In the genomic region with DNA sequence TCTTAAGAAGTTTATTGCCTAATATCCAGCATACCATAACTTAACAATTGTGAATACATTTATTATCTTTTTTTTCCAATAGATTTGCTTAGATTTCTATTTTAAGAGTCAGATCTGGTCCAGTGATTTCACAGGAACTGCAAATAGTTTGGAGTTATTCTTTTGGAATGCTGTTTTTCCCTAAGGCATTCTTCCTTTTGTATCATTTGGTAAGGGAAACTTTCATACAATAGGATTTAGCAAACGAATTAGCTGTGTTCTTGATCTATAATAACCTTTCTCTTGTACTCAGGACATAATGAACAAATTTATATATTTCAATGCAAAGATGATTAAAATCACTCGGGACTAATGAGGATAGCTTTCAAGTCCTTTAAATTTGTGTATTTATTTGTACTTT, we compare ENCODE assay signal across 28 cellular contexts.
"Had no signal": no experiment of that assay in that cellular context is flagged by ENCODE, and none has a peak within 500 bp of the region (broad histone marks: within the 10 kb centered on the region; RNA-seq: fewer than 3 reads in every experiment).

No MANE protein-coding gene starts in this region.

- H3K9me3 ChIP-seq: gastrocnemius medialis, upper lobe of left lung had no signal

- H3K4me3 Mint-ChIP-seq: activated naive CD8-positive, alpha-beta T cell; activated T-cell treated with anti-CD3 and anti-CD28 coated beads, Interleukin-2, amount 50 U/mL, for 24 hours; activated T-helper 17 cell treated with anti-CD3 and anti-CD28 coated beads, Interleukin-2, amount 50 U/mL, for 72 hours; endodermal cell; naive B cell; neural crest cell; stimulated activated effector memory CD8-positive, alpha-beta T cell treated with anti-CD3 and anti-CD28 coated beads, Interleukin-12 subunit alpha, Interleukin-12 subunit beta, amount 100 ng/mL, for 72 hours; stimulated activated naive CD8-positive, alpha-beta T cell treated with anti-CD3 and anti-CD28 coated beads, Interleukin-15, amount 100 ng/mL, for 72 hours; T-helper 1 cell treated with Interleukin-12 subunit alpha and Interleukin-12 subunit beta and Interleukin-4 antibody, amounts not matched to agents 30 μg/mL and 1 μg/mL, for 36 hours; WTC11 had no signal

- H3K27me3 Mint-ChIP-seq: activated naive CD8-positive, alpha-beta T cell; activated T-cell treated with anti-CD3 and anti-CD28 coated beads, Interleukin-2, amount 50 U/mL, for 24 hours; activated T-helper 17 cell treated with anti-CD3 and anti-CD28 coated beads, Interleukin-2, amount 50 U/mL, for 72 hours; naive B cell; stimulated activated naive CD8-positive, alpha-beta T cell treated with anti-CD3 and anti-CD28 coated beads, Interleukin-15, amount 100 ng/mL, for 72 hours had no signal

- H3K36me3 ChIP-seq: gastrocnemius medialis, upper lobe of left lung had no signal

- H3K4me1 ChIP-seq: gastrocnemius medialis, upper lobe of left lung had no signal

- ATAC-seq: activated T-helper 17 cell treated with anti-CD3 and anti-CD28 coated beads, Interleukin-2, amount 50 U/mL, for 72 hours; gastrocnemius medialis; left cardiac atrium; sciatic nerve; stimulated activated effector memory CD8-positive, alpha-beta T cell treated with anti-CD3 and anti-CD28 coated beads, Interleukin-12 subunit alpha, Interleukin-12 subunit beta, amount 100 ng/mL, for 72 hours; stimulated activated naive CD8-positive, alpha-beta T cell treated with anti-CD3 and anti-CD28 coated beads, Interleukin-15, amount 100 ng/mL, for 72 hours; WTC11 had no signal

- H3K27ac ChIP-seq: coronary artery, epithelial cell of prostate, gastrocnemius medialis, upper lobe of left lung had no signal

- DNase-seq: activated CD4-positive, alpha-beta T cell treated with anti-CD3 and anti-CD28 coated beads, Interleukin-2, amount 50 U/mL, for 4 hours; activated CD8-positive, alpha-beta memory T cell treated with anti-CD3 and anti-CD28 coated beads for 24 hours; activated CD8-positive, alpha-beta memory T cell treated with anti-CD3 and anti-CD28 coated beads, Interleukin-2, amount 50 U/mL, for 4 hours; activated naive CD4-positive, alpha-beta T cell; activated T-cell treated with anti-CD3 and anti-CD28 coated beads, Interleukin-2, amount 50 U/mL, for 24 hours; cerebellar nuclear complex; endodermal cell; gastrocnemius medialis; head of caudate nucleus; hypothalamus; left cardiac atrium; naive B cell; posterior cingulate gyrus; small intestine; stimulated activated CD4-positive, alpha-beta T cell treated with anti-CD3 and anti-CD28 coated beads, Interleukin-2, amount 100 ng/mL, for 24 hours; stimulated activated naive CD8-positive, alpha-beta T cell treated with anti-CD3 and anti-CD28 coated beads, Interleukin-15, amount 100 ng/mL, for 72 hours; T1000; upper lobe of left lung had no signal

- H3K9me3 Mint-ChIP-seq: activated T-helper 17 cell treated with anti-CD3 and anti-CD28 coated beads, Interleukin-2, amount 50 U/mL, for 72 hours; naive B cell; neural crest cell; stimulated activated naive CD8-positive, alpha-beta T cell treated with anti-CD3 and anti-CD28 coated beads, Interleukin-15, amount 100 ng/mL, for 72 hours; T-helper 1 cell treated with Interleukin-12 subunit alpha and Interleukin-12 subunit beta and Interleukin-4 antibody, amounts not matched to agents 30 μg/mL and 1 μg/mL, for 36 hours had no signal

- H3K27me3 ChIP-seq: gastrocnemius medialis, upper lobe of left lung had no signal

- H3K36me3 Mint-ChIP-seq: activated naive CD8-positive, alpha-beta T cell; naive B cell; stimulated activated effector memory CD8-positive, alpha-beta T cell treated with anti-CD3 and anti-CD28 coated beads, Interleukin-12 subunit alpha, Interleukin-12 subunit beta, amount 100 ng/mL, for 72 hours; WTC11 had no signal

- H3K27ac Mint-ChIP-seq: activated naive CD8-positive, alpha-beta T cell; activated T-cell treated with anti-CD3 and anti-CD28 coated beads, Interleukin-2, amount 50 U/mL, for 24 hours; activated T-helper 17 cell treated with anti-CD3 and anti-CD28 coated beads, Interleukin-2, amount 50 U/mL, for 72 hours; endodermal cell; stimulated activated effector memory CD8-positive, alpha-beta T cell treated with anti-CD3 and anti-CD28 coated beads, Interleukin-12 subunit alpha, Interleukin-12 subunit beta, amount 100 ng/mL, for 72 hours; stimulated activated naive CD8-positive, alpha-beta T cell treated with anti-CD3 and anti-CD28 coated beads, Interleukin-15, amount 100 ng/mL, for 72 hours; T-helper 1 cell treated with Interleukin-12 subunit alpha and Interleukin-12 subunit beta and Interleukin-4 antibody, amounts not matched to agents 30 μg/mL and 1 μg/mL, for 36 hours had no signal

- H3K4me1 Mint-ChIP-seq: activated T-helper 17 cell treated with anti-CD3 and anti-CD28 coated beads, Interleukin-2, amount 50 U/mL, for 72 hours; endodermal cell; naive B cell; stimulated activated effector memory CD8-positive, alpha-beta T cell treated with anti-CD3 and anti-CD28 coated beads, Interleukin-12 subunit alpha, Interleukin-12 subunit beta, amount 100 ng/mL, for 72 hours; stimulated activated naive CD8-positive, alpha-beta T cell treated with anti-CD3 and anti-CD28 coated beads, Interleukin-15, amount 100 ng/mL, for 72 hours had no signal

- H3K4me3 ChIP-seq: coronary artery, gastrocnemius medialis, lung, upper lobe of left lung had no signal
